Comparison of ENCODE assay signal across 20 cellular contexts in genomic region chr5:36147681-36148080, GRCh38. TPM values are rescaled to one million over a fixed set of nuclear protein-coding genes. Genes with fewer than 3 reads are reported as not detected.
DNase-seq lines count a peak whose midpoint lies in the region; ATAC-seq, FAIRE-seq and TF ChIP-seq lines count a peak whose summit lies in the region.
"Had no signal": no experiment of that assay in that cellular context is flagged by ENCODE, and none has a peak within 500 bp of the region (broad histone marks: within the 10 kb centered on the region; RNA-seq: fewer than 3 reads in every experiment).

No MANE protein-coding gene starts in this region.

- H3K9me3 ChIP-seq in left lung: no peaks in the 10 kb centered on the region
- H3K9me3 ChIP-seq: A549 had no signal

- H3K4me1 ChIP-seq in left lung: peaks cover 11 to 22% of the 10 kb centered on the region in 2 donors
- H3K4me1 ChIP-seq: A549 had no signal

- TF ChIP-seq CTCF in left lung (IDR thresholded peaks at IDR 0.05): no peak

- peak overlapping the region; percentile 36 for H3K4me3 Mint-ChIP-seq in activated naive CD8-positive, alpha-beta T cell
- H3K4me3 Mint-ChIP-seq in activated naive CD8-positive, alpha-beta T cell treated with anti-CD3 and anti-CD28 coated beads for 36 hours: no peak overlapping the region

- H3K27me3 ChIP-seq in left lung: no peaks in the 10 kb centered on the region

- no peak overlapping the region for H3K4me3 ChIP-seq in left lung
- H3K4me3 ChIP-seq: A549, SK-N-MC had no signal

- peak; percentile 55 for FAIRE-seq in RCC 7860 (lab: Jason Lieb, UNC)
- FAIRE-seq: A549 had no signal

- ATAC-seq in left lung (no peak), HG02840 (IDR thresholded peaks at IDR 0.05; ENCODE audit: low FRiP score, unreplicated experiment) (no peak)
- ATAC-seq: A549, Panc1 had no signal

- peaks cover 42% of the 10 kb centered on the region for H3K4me1 Mint-ChIP-seq in activated naive CD8-positive, alpha-beta T cell (ENCODE audit: low read depth)
- H3K4me1 Mint-ChIP-seq in activated naive CD8-positive, alpha-beta T cell treated with anti-CD3 and anti-CD28 coated beads for 36 hours: peaks cover 27% of the 10 kb centered on the region

- no peak overlapping the region for H3K27ac Mint-ChIP-seq in activated naive CD8-positive, alpha-beta T cell
- no peak overlapping the region for H3K27ac Mint-ChIP-seq in activated naive CD8-positive, alpha-beta T cell treated with anti-CD3 and anti-CD28 coated beads for 36 hours

- peaks cover 3% of the 10 kb centered on the region for H3K36me3 Mint-ChIP-seq in activated naive CD8-positive, alpha-beta T cell
- peaks cover 14% of the 10 kb centered on the region for H3K36me3 Mint-ChIP-seq in activated naive CD8-positive, alpha-beta T cell treated with anti-CD3 and anti-CD28 coated beads for 36 hours

- DNase-seq in activated naive CD8-positive, alpha-beta T cell treated with anti-CD3 and anti-CD28 coated beads for 36 hours: no peak
- DNase-seq in RCC 7860 (ENCODE audit: low spot score) (no peak), dermis blood vessel endothelial cell (peak; percentile 20), left lung (no peak), HT-29 (ENCODE audit: low spot score) (no peak)
- DNase-seq: C1 segment of cervical spinal cord, COR-L47, H7, KBM-7, NCI-H1436 treated with DMSO at 0.1 percent for 48 hours, NCI-H2081 treated with DMSO at 0.1 percent for 48 hours, NCI-H510A, NCI-H82, Right ventricle myocardium superior had no signal

- intact Hi-C loops in left lung (cut with DNase I): no loop called here

- H3K27me3 Mint-ChIP-seq in activated naive CD8-positive, alpha-beta T cell: no peaks in the 10 kb centered on the region
- H3K27me3 Mint-ChIP-seq in activated naive CD8-positive, alpha-beta T cell treated with anti-CD3 and anti-CD28 coated beads for 36 hours: no peaks in the 10 kb centered on the region

- H3K9me3 Mint-ChIP-seq in activated naive CD8-positive, alpha-beta T cell (ENCODE audit: low read depth): no peaks in the 10 kb centered on the region
- H3K9me3 Mint-ChIP-seq in activated naive CD8-positive, alpha-beta T cell treated with anti-CD3 and anti-CD28 coated beads for 36 hours: no peaks in the 10 kb centered on the region

- H3K36me3 ChIP-seq in left lung: peaks cover 0 to 3% of the 10 kb centered on the region in 2 donors

- no peak overlapping the region for H3K27ac ChIP-seq in left lung
- H3K27ac ChIP-seq: A549, HL-60, SK-N-MC had no signal

RNA-seq across cellular contexts. Expression of gene LMBRD2, which starts 4.0 kb away (rescaled TPM):
- total RNA-seq in activated naive CD8-positive, alpha-beta T cell treated with anti-CD3 and anti-CD28 coated beads for 36 hours: 10 to 100 TPM in 1 of 2 experiments, 1 to 10 TPM in 1; 9.3 to 11.5 TPM
- total RNA-seq in dermis blood vessel endothelial cell: 8.8 and 13.1 TPM in 2 replicates
- total RNA-seq in left lung: 10 to 100 TPM; 12.9 to 13.2 TPM
- total RNA-seq in HT-29 (2014; rRNA removed; shearing (Covaris generic)): 5.0 and 5.4 TPM in 2 replicates

RNA-seq across cellular contexts. Expression of gene SKP2, which starts 4.2 kb away (rescaled TPM):
- total RNA-seq in activated naive CD8-positive, alpha-beta T cell treated with anti-CD3 and anti-CD28 coated beads for 36 hours: 10 to 100 TPM; 61.6 to 63.4 TPM
- total RNA-seq in dermis blood vessel endothelial cell: 32.3 and 51.9 TPM in 2 replicates
- 10 to 100 TPM; 18.4 to 21.2 TPM for total RNA-seq in left lung
- 58.9 and 59.4 TPM in 2 replicates for total RNA-seq in HT-29 (2014; rRNA removed; shearing (Covaris generic))
